ENCODE assay signal across 1 cellular context in genomic region chr15:48331796-48332641, GRCh38.
TF ChIP-seq lines count a peak whose summit lies in the region.

No MANE protein-coding gene starts in this region.

TF ChIP-seq in WTC11, 78 proteins besides CTCF, POLR2A, EP300 and RAD21 (continued from another document):
- TF ChIP-seq PRDM15 (CRISPR knock-in tag; IDR thresholded peaks at IDR 0.05) (no peak), MYBL2 (CRISPR knock-in tag; IDR thresholded peaks at IDR 0.05) (no peak), SMAD3 (CRISPR knock-in tag; IDR thresholded peaks at IDR 0.05; ENCODE audit: borderline replicate concordance) (no peak), E2F1 (CRISPR knock-in tag; IDR thresholded peaks at IDR 0.05) (peak; percentile 40; the same call in 1 of the 2 replicates), JUN (CRISPR knock-in tag; IDR thresholded peaks at IDR 0.05) (no peak; the same call in 1 of the 2 replicates), ETV6 (CRISPR knock-in tag; IDR thresholded peaks at IDR 0.05) (no peak; the same call in 1 of the 2 replicates), ARID4B (CRISPR knock-in tag; IDR thresholded peaks at IDR 0.05; ENCODE audit: borderline replicate concordance) (peak; percentile 65; the same call in 1 of the 2 replicates), ZNF281 (CRISPR knock-in tag; IDR thresholded peaks at IDR 0.05) (no peak; the same call in 1 of the 2 replicates), ZNF671 (CRISPR knock-in tag; IDR thresholded peaks at IDR 0.05) (no peak), ESRRA (CRISPR knock-in tag; IDR thresholded peaks at IDR 0.05; ENCODE audit: borderline replicate concordance) (peak; percentile 16; the same call in 1 of the 2 replicates), ATF6 (CRISPR knock-in tag; IDR thresholded peaks at IDR 0.05) (0 out of 2 replicates have a peak, but pooled peaks have one; percentile 10), GABPB1 (CRISPR knock-in tag; IDR thresholded peaks at IDR 0.05) (no peak), USF2 (CRISPR knock-in tag; IDR thresholded peaks at IDR 0.05) (no peak), MLX (CRISPR knock-in tag; IDR thresholded peaks at IDR 0.05) (no peak), RELA (CRISPR knock-in tag; IDR thresholded peaks at IDR 0.05; ENCODE audit: borderline replicate concordance) (peak; percentile 41; the same call in 1 of the 2 replicates), TEAD1 (CRISPR knock-in tag; IDR thresholded peaks at IDR 0.05) (no peak), E2F5 (CRISPR knock-in tag; IDR thresholded peaks at IDR 0.05) (peak; percentile 96), KAT7 (CRISPR knock-in tag; IDR thresholded peaks at IDR 0.05; ENCODE audit: borderline replicate concordance) (peak; percentile 80; the same call in 1 of the 2 replicates), ZNF232 (CRISPR knock-in tag; IDR thresholded peaks at IDR 0.05) (no peak), E2F4 (CRISPR knock-in tag; IDR thresholded peaks at IDR 0.05; ENCODE audit: borderline replicate concordance, low read depth) (peak; percentile 95), CDX4 (CRISPR knock-in tag; IDR thresholded peaks at IDR 0.05; ENCODE audit: borderline replicate concordance) (no peak), IRF1 (CRISPR knock-in tag; IDR thresholded peaks at IDR 0.05) (0 out of 2 replicates have a peak, but pooled peaks have one; percentile 35)
